Comparison of ENCODE assay signal across 8 cellular contexts in the genomic region with DNA sequence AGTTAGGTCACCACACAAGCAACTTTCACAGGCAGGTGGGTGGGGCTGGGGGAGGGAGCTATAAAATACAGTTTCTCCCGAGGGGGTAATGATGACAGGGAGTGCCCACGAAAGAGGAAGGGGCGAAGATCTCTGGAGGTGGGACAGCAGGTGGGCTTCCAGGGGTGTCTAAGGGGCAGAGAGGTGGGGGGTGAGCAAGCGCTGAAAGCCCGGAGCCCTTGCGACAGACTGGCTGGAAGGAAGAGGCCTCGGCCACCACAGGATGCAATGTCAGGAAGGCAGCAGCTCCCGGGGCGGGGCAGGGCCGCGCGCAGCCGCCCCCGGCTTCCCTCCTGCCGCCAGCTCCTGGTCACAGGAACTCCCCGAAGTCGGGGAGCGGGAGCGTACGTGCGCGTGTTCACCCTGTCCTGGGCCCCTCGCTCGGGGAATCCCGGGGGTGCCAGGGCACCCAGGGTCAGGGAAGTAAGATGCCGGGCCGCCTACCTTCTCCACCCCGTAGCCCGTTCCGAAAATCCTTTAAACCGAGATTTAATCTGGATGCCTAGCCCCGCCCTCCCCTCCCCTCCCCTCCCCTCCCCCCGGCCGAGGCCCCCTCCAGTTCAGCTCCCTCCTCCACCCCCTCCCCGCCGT.
DNase-seq lines count a peak whose midpoint lies in the region; ATAC-seq and TF ChIP-seq lines count a peak whose summit lies in the region.

No MANE protein-coding gene starts in this region.

- H3K4me1 Mint-ChIP-seq in IgD-negative memory B cell (peaks cover 25 to 45% (median 34%) of the 10 kb centered on the region in 3 donors), endothelial cell (ENCODE audit: unreplicated experiment) (peaks cover 71% of the 10 kb centered on the region)

- ATAC-seq in GM18907 (IDR thresholded peaks at IDR 0.05; ENCODE audit: unreplicated experiment), result peak; percentile 36

- H3K4me1 ChIP-seq in A673 (ENCODE audit: insufficient read depth, low read length, poor library complexity, severe bottlenecking), result peaks cover 41% of the 10 kb centered on the region
- H3K4me1 ChIP-seq in mucosa of rectum (ENCODE audit: control insufficient read depth in 2 of 2, insufficient read depth in 2 of 2, low read length in 2 of 2), result peaks cover 34 to 41% of the 10 kb centered on the region in 2 donors

- intact Hi-C loops in A673 (cut with micrococcal nuclease; ENCODE audit: unreplicated experiment), result no loop called here

- no peaks in the 10 kb centered on the region for H3K36me3 ChIP-seq in A673 (ENCODE audit: insufficient read depth, low read length, poor library complexity, severe bottlenecking)
- H3K36me3 ChIP-seq in mucosa of rectum (ENCODE audit: control insufficient read depth in 2 of 2, insufficient read depth in 2 of 2, low read length in 2 of 2), result peaks cover 0 to 3% of the 10 kb centered on the region in 2 donors

- H3K27ac ChIP-seq in A673 (ENCODE audit: low read depth, low read length, poor library complexity, severe bottlenecking) (peak overlapping the region; percentile 73), mucosa of rectum (ENCODE audit: low read depth in 2 of 2, low read length in 2 of 2) (peak overlapping the region; percentile 20 to 73), substantia nigra (ENCODE audit: low read depth, low read length, poor library complexity, severe bottlenecking) (peak overlapping the region; percentile 68)

- peak overlapping the region; percentile 38 to 41 for H3K9ac ChIP-seq in mucosa of rectum (ENCODE audit: low read depth in 1 of 2, low read length in 2 of 2)

- no peaks in the 10 kb centered on the region for H3K36me3 Mint-ChIP-seq in IgD-negative memory B cell
- peaks cover 18% of the 10 kb centered on the region for H3K36me3 Mint-ChIP-seq in endothelial cell (ENCODE audit: low read depth, unreplicated experiment)

- H3K4me3 Mint-ChIP-seq in IgD-negative memory B cell, result peak overlapping the region; percentile 78 to 93 (median 82)
- H3K4me3 Mint-ChIP-seq in endothelial cell (ENCODE audit: unreplicated experiment), result peak overlapping the region; percentile 81

- H3K9me3 ChIP-seq in A673 (ENCODE audit: low read depth, low read length, poor library complexity, severe bottlenecking), result no peaks in the 10 kb centered on the region
- no peaks in the 10 kb centered on the region for H3K9me3 ChIP-seq in mucosa of rectum (ENCODE audit: control insufficient read depth in 2 of 2, low read length in 2 of 2)

- H3K27me3 Mint-ChIP-seq in IgD-negative memory B cell (peaks cover 3% of the 10 kb centered on the region), endothelial cell (ENCODE audit: unreplicated experiment) (peaks cover 28% of the 10 kb centered on the region)

- H3K27me3 ChIP-seq in A673 (replicated peaks; ENCODE audit: insufficient read depth, low read depth, low read length, poor library complexity), result no peaks in the 10 kb centered on the region
- H3K27me3 ChIP-seq in mucosa of rectum (ENCODE audit: control insufficient read depth in 2 of 2, insufficient read depth in 2 of 2, low read length in 2 of 2), result peaks cover 0 to 3% of the 10 kb centered on the region in 2 donors

- POLR2A ChIA-PET in A673 (lab: Charles Lee; ENCODE audit: low non-redundant PET), result interaction anchor here (0.5 to 0.7 kb wide), 3 partner anchors 220 to 1485 kb away, joined by 5 to 8 read pairs (median 5); no protein-coding TSS in a partner anchor

- H3K4me3 ChIP-seq in A673 (ENCODE audit: low read depth, low read length, poor library complexity, severe bottlenecking), result peak overlapping the region; percentile 64
- peak overlapping the region; percentile 30 to 31 for H3K4me3 ChIP-seq in mucosa of rectum (ENCODE audit: low read length in 2 of 2)

- no peak for TF ChIP-seq CTCF in A673 (conservative IDR thresholded peaks at IDR 0.05; ENCODE audit: low read depth, low read length)
- TF ChIP-seq CTCF in endothelial cell (IDR thresholded peaks at IDR 0.05; ENCODE audit: unreplicated experiment), result no peak

- no TSS peak for BruUV-seq in A673 (replicated peaks; lab: Mats Ljungman, UMichigan)

- CTCF ChIA-PET in A673 (lab: Charles Lee), result no interaction called here

- H3K27ac Mint-ChIP-seq in IgD-negative memory B cell (peak overlapping the region; percentile 65 to 95 (median 86)), endothelial cell (ENCODE audit: unreplicated experiment) (peak overlapping the region; percentile 93)

- H3K9me3 Mint-ChIP-seq in IgD-negative memory B cell, result no peaks in the 10 kb centered on the region
- H3K9me3 Mint-ChIP-seq in endothelial cell (ENCODE audit: unreplicated experiment), result no peaks in the 10 kb centered on the region

- peak; percentile 60 for DNase-seq in A673 (ENCODE audit: low spot score)
- peak; percentile 12 for DNase-seq in activated CD4-positive, alpha-beta T cell treated with anti-CD3 and anti-CD28 coated beads, Interleukin-2, amount 50 U/mL, for 1 hour
- peak; percentile 73 for DNase-seq in endothelial cell (ENCODE audit: low spot score)
- DNase-seq in substantia nigra (lab: John Stamatoyannopoulos, UW), result peak in 13 of 49 donors; percentile 26 to 67 (median 38)
- DNase-seq in HT-29 (ENCODE audit: low spot score), result no peak
